In the genomic region with DNA sequence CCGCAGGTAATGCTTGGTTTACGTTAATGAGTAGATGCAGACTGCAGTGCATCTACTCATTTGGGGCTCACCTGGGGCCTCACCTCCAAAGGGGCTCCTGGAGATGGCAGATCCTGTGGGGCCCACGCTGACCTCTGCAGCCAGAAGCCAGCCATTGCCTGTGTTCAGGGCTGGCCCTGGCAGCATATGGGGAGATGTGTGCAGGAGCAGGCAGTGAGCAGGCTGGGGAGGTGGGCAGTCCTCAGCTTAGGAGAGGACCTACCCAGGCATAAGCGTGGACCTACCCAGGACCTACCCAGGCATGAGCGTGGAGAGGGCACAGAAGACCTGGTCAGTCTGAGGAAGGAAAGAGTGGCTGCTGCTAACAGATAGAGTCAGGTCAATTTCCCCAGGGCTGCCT, we compare ENCODE assay signal across 18 cellular contexts.
DNase-seq lines count a peak whose midpoint lies in the region; ATAC-seq and TF ChIP-seq lines count a peak whose summit lies in the region.
"Had no signal": no experiment of that assay in that cellular context is flagged by ENCODE, and none has a peak within 500 bp of the region (broad histone marks: within the 10 kb centered on the region; RNA-seq: fewer than 3 reads in every experiment).

No MANE protein-coding gene starts in this region.

- in situ Hi-C loops in gastrocnemius medialis (cut with MboI; ENCODE audit: low sequenced_read_pairs in 4 of 4), result loop anchor here in 1 of 4 donors (25.0 kb wide), 1 partner anchor 103 kb away; no protein-coding TSS in a partner anchor

- no peak overlapping the region for H3K27ac Mint-ChIP-seq in activated naive CD8-positive, alpha-beta T cell treated with anti-CD3 and anti-CD28 coated beads, Interleukin-2, amount 50 U/mL, for 24 hours
- H3K27ac Mint-ChIP-seq in activated naive CD8-positive, alpha-beta T cell treated with anti-CD3 and anti-CD28 coated beads for 36 hours, result no peak overlapping the region
- H3K27ac Mint-ChIP-seq in endodermal cell, result no peak overlapping the region

- ATAC-seq in activated naive CD8-positive, alpha-beta T cell treated with anti-CD3 and anti-CD28 coated beads, Interleukin-2, amount 50 U/mL, for 24 hours, result peak; percentile 15
- ATAC-seq in gastrocnemius medialis, result no peak

- H3K36me3 Mint-ChIP-seq in activated naive CD8-positive, alpha-beta T cell treated with anti-CD3 and anti-CD28 coated beads, Interleukin-2, amount 50 U/mL, for 24 hours (ENCODE audit: low read depth), result no peaks in the 10 kb centered on the region
- H3K36me3 Mint-ChIP-seq in activated naive CD8-positive, alpha-beta T cell treated with anti-CD3 and anti-CD28 coated beads for 36 hours, result no peaks in the 10 kb centered on the region
- H3K36me3 Mint-ChIP-seq in endodermal cell (ENCODE audit: low read depth), result no peaks in the 10 kb centered on the region

- no peak overlapping the region for H3K4me3 ChIP-seq in endodermal cell (ENCODE audit: low read length)
- H3K4me3 ChIP-seq in gastrocnemius medialis, result no peak overlapping the region
- H3K4me3 ChIP-seq: GM23248, SJSA1 had no signal

- 74 to 76% methylated on average over 5 of the region's 5 CpGs for WGBS in endodermal cell (ENCODE audit: insufficient coverage in 1 of 2, insufficient read length in 1 of 2), 2 experiments

- no peak overlapping the region for H3K9ac ChIP-seq in endodermal cell (ENCODE audit: extremely low read depth, low read length, poor library complexity, severe bottlenecking)
- H3K9ac ChIP-seq: GM23248 had no signal

- intact Hi-C loops in posterior vena cava (cut with DNase I) (no loop called here), gastrocnemius medialis (cut with DNase I; ENCODE audit: low total_unique reads) (no loop called here)

- H3K27me3 Mint-ChIP-seq in activated naive CD8-positive, alpha-beta T cell treated with anti-CD3 and anti-CD28 coated beads, Interleukin-2, amount 50 U/mL, for 24 hours, result peaks cover 2% of the 10 kb centered on the region
- peaks cover 3% of the 10 kb centered on the region for H3K27me3 Mint-ChIP-seq in activated naive CD8-positive, alpha-beta T cell treated with anti-CD3 and anti-CD28 coated beads for 36 hours
- no peaks in the 10 kb centered on the region for H3K27me3 Mint-ChIP-seq in endodermal cell (ENCODE audit: insufficient read depth)

- H3K27ac ChIP-seq in endodermal cell (ENCODE audit: low read depth, low read length) (no peak overlapping the region), gastrocnemius medialis (no peak overlapping the region)
- H3K27ac ChIP-seq: GM23248, SJSA1 had no signal

- H3K4me1 ChIP-seq in endodermal cell (ENCODE audit: control insufficient read depth, insufficient read depth, low read length) (no peaks in the 10 kb centered on the region), gastrocnemius medialis (no peaks in the 10 kb centered on the region)

- no peaks in the 10 kb centered on the region for H3K36me3 ChIP-seq in endodermal cell (ENCODE audit: control insufficient read depth, insufficient read depth, low read length)
- no peaks in the 10 kb centered on the region for H3K36me3 ChIP-seq in gastrocnemius medialis
- H3K36me3 ChIP-seq: SJSA1 had no signal

- H3K4me1 Mint-ChIP-seq in activated naive CD8-positive, alpha-beta T cell treated with anti-CD3 and anti-CD28 coated beads, Interleukin-2, amount 50 U/mL, for 24 hours, result no peaks in the 10 kb centered on the region
- no peaks in the 10 kb centered on the region for H3K4me1 Mint-ChIP-seq in activated naive CD8-positive, alpha-beta T cell treated with anti-CD3 and anti-CD28 coated beads for 36 hours
- no peaks in the 10 kb centered on the region for H3K4me1 Mint-ChIP-seq in endodermal cell

- H3K9me3 Mint-ChIP-seq in activated naive CD8-positive, alpha-beta T cell treated with anti-CD3 and anti-CD28 coated beads, Interleukin-2, amount 50 U/mL, for 24 hours, result no peaks in the 10 kb centered on the region
- H3K9me3 Mint-ChIP-seq in activated naive CD8-positive, alpha-beta T cell treated with anti-CD3 and anti-CD28 coated beads for 36 hours, result no peaks in the 10 kb centered on the region
- H3K9me3 Mint-ChIP-seq in endodermal cell, result no peaks in the 10 kb centered on the region

- peaks cover 67% of the 10 kb centered on the region for H3K9me3 ChIP-seq in endodermal cell (ENCODE audit: control insufficient read depth, low read length)
- H3K9me3 ChIP-seq in gastrocnemius medialis, result no peaks in the 10 kb centered on the region
- H3K9me3 ChIP-seq: SJSA1 had no signal

- no peak for TF ChIP-seq POLR2A in gastrocnemius medialis (IDR thresholded peaks at IDR 0.05)

- H3K4me3 Mint-ChIP-seq in activated naive CD8-positive, alpha-beta T cell treated with anti-CD3 and anti-CD28 coated beads, Interleukin-2, amount 50 U/mL, for 24 hours, result no peak overlapping the region
- H3K4me3 Mint-ChIP-seq in activated naive CD8-positive, alpha-beta T cell treated with anti-CD3 and anti-CD28 coated beads for 36 hours, result no peak overlapping the region
- no peak overlapping the region for H3K4me3 Mint-ChIP-seq in endodermal cell

- H3K27me3 ChIP-seq in endodermal cell (ENCODE audit: control insufficient read depth, insufficient read depth, low read length, poor library complexity, severe bottlenecking) (no peaks in the 10 kb centered on the region), gastrocnemius medialis (no peaks in the 10 kb centered on the region)
- H3K27me3 ChIP-seq: SJSA1 had no signal

- DNase-seq in activated naive CD8-positive, alpha-beta T cell treated with anti-CD3 and anti-CD28 coated beads, Interleukin-2, amount 50 U/mL, for 24 hours, result no peak
- no peak for DNase-seq in activated naive CD8-positive, alpha-beta T cell treated with anti-CD3 and anti-CD28 coated beads for 36 hours
- DNase-seq in endodermal cell, result no peak
- peak; percentile 34 for DNase-seq in posterior vena cava (ENCODE audit: low spot score)
- no peak for DNase-seq in NCI-H146 (lab: John Stamatoyannopoulos, UW)
- DNase-seq in gastrocnemius medialis, result no peak
- no peak for DNase-seq in COLO668 (lab: John Stamatoyannopoulos, UW; ENCODE audit: unreplicated experiment)
- DNase-seq: 8988T, GM23248, HCEC 1CT, Karpas-422, NCI-H1092 treated with DMSO at 0.1 percent for 48 hours, NCI-H1436 treated with DMSO at 0.1 percent for 48 hours, NCI-H1930, NCI-H2107, NCI-H524, NCI-H748 treated with DMSO at 0.1 percent for 48 hours had no signal

- peak; percentile 20 for TF ChIP-seq CTCF in endodermal cell (conservative IDR thresholded peaks at IDR 0.05)
- no peak for TF ChIP-seq CTCF in gastrocnemius medialis (IDR thresholded peaks at IDR 0.05 in 4 of 5, conservative IDR thresholded peaks at IDR 0.05 in 1 of 5)
